Comparison of ENCODE assay signal across 16 cellular contexts in the genomic region with DNA sequence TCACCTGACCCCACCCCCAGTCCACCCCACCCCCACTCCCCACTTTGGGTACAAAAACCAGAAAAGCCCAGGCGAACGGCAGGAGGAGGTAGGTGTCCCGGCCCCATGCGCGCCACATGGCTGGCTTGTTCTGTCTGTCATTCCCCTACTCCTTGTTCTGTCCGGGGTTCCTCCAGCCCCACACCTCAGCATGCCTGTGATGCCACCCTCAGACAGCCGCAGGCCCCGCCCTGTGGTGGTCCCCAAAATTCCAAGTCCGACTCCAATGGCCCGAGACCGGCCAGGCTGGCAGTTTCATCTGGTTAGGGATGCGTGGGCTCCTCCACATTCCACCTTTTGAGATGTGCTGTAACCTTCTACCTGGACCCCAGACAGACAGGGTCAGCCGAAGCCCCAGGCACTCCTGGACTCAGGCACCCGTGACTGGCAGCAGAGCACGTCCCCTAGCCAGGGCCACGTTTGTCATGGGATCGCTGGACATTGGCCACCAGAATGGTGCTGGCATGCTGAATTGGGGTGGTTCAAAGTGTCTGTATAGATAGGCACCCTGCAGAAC.
DNase-seq lines count a peak whose midpoint lies in the region; ATAC-seq, FAIRE-seq and TF ChIP-seq lines count a peak whose summit lies in the region.
"Had no signal": no experiment of that assay in that cellular context is flagged by ENCODE, and none has a peak within 500 bp of the region (broad histone marks: within the 10 kb centered on the region; RNA-seq: fewer than 3 reads in every experiment).

No MANE protein-coding gene starts in this region.

- H3K9me3 Mint-ChIP-seq in activated T-cell treated with anti-CD3 and anti-CD28 coated beads, Interleukin-2, amount 50 U/mL, for 4 hours: no peaks in the 10 kb centered on the region
- H3K9me3 Mint-ChIP-seq in chondrocyte (ENCODE audit: low read depth) (no peaks in the 10 kb centered on the region), progenitor cell of endocrine pancreas (ENCODE audit: low read depth) (no peaks in the 10 kb centered on the region)

- H3K27me3 Mint-ChIP-seq in activated T-cell treated with anti-CD3 and anti-CD28 coated beads, Interleukin-2, amount 50 U/mL, for 4 hours (ENCODE audit: low read depth): peaks cover 4% of the 10 kb centered on the region
- peaks cover 54% of the 10 kb centered on the region for H3K27me3 Mint-ChIP-seq in chondrocyte (ENCODE audit: low read depth)
- peaks cover 31% of the 10 kb centered on the region for H3K27me3 Mint-ChIP-seq in progenitor cell of endocrine pancreas

- peak overlapping the region; percentile 24 for H3K4me3 Mint-ChIP-seq in activated T-cell treated with anti-CD3 and anti-CD28 coated beads, Interleukin-2, amount 50 U/mL, for 4 hours
- no peak overlapping the region for H3K4me3 Mint-ChIP-seq in chondrocyte (ENCODE audit: unreplicated experiment)
- H3K4me3 Mint-ChIP-seq in progenitor cell of endocrine pancreas (ENCODE audit: low read depth): no peak overlapping the region
- H3K4me3 Mint-ChIP-seq: neural progenitor cell had no signal

- H3K9me3 ChIP-seq in testis: no peaks in the 10 kb centered on the region

- H3K36me3 ChIP-seq in H7 (replicated peaks; ENCODE audit: control insufficient read depth, insufficient read depth, low read length) (no peaks in the 10 kb centered on the region), testis (ENCODE audit: low read depth, missing control alignments) (no peaks in the 10 kb centered on the region)
- H3K36me3 ChIP-seq: neural progenitor cell, right atrium auricular region had no signal

- peaks cover 8% of the 10 kb centered on the region for H3K27me3 ChIP-seq in H7 (ENCODE audit: control insufficient read depth, insufficient read depth, low read length)
- H3K27me3 ChIP-seq in testis: no peaks in the 10 kb centered on the region
- H3K27me3 ChIP-seq: right atrium auricular region had no signal

- TF ChIP-seq CTCF in chondrocyte (IDR thresholded peaks at IDR 0.05): no peak
- TF ChIP-seq CTCF in progenitor cell of endocrine pancreas (IDR thresholded peaks at IDR 0.05; ENCODE audit: unreplicated experiment): no peak
- no peak for TF ChIP-seq CTCF in testis (IDR thresholded peaks at IDR 0.05)

- no peak for FAIRE-seq in RCC 7860 (lab: Jason Lieb, UNC)
- FAIRE-seq: astrocyte had no signal

- intact Hi-C loops in testis (cut with DNase I; ENCODE audit: low total_unique reads): no loop called here

- H3K4me3 ChIP-seq in H7 (ENCODE audit: insufficient read depth, low read depth, low read length): no peak overlapping the region
- no peak overlapping the region for H3K4me3 ChIP-seq in testis
- H3K4me3 ChIP-seq: neural progenitor cell, right atrium auricular region had no signal

- H3K4me1 ChIP-seq in testis: peaks cover 16% of the 10 kb centered on the region

- 90 to 97% methylated on average over 7 to 17 of the region's 17 CpGs for WGBS in testis, 2 donors

- ATAC-seq in activated T-cell treated with anti-CD3 and anti-CD28 coated beads, Interleukin-2, amount 50 U/mL, for 4 hours: no peak

- H3K36me3 Mint-ChIP-seq in activated T-cell treated with anti-CD3 and anti-CD28 coated beads, Interleukin-2, amount 50 U/mL, for 4 hours (ENCODE audit: insufficient read depth): no peaks in the 10 kb centered on the region
- H3K36me3 Mint-ChIP-seq in chondrocyte (ENCODE audit: low read depth) (peaks cover 4% of the 10 kb centered on the region), progenitor cell of endocrine pancreas (ENCODE audit: insufficient read depth) (no peaks in the 10 kb centered on the region)
- H3K36me3 Mint-ChIP-seq: neural progenitor cell had no signal

- H3K4me1 Mint-ChIP-seq in activated T-cell treated with anti-CD3 and anti-CD28 coated beads, Interleukin-2, amount 50 U/mL, for 4 hours (ENCODE audit: low read depth): peaks cover 42% of the 10 kb centered on the region
- H3K4me1 Mint-ChIP-seq in chondrocyte (ENCODE audit: low read depth) (peaks cover 9% of the 10 kb centered on the region), progenitor cell of endocrine pancreas (ENCODE audit: low read depth) (peaks cover 21% of the 10 kb centered on the region)

- H3K27ac Mint-ChIP-seq in chondrocyte (ENCODE audit: unreplicated experiment): no peak overlapping the region
- H3K27ac Mint-ChIP-seq in progenitor cell of endocrine pancreas: peak overlapping the region; percentile 33
- H3K27ac Mint-ChIP-seq: neural progenitor cell had no signal

- H3K27ac ChIP-seq in testis: no peak overlapping the region
- H3K27ac ChIP-seq: neural progenitor cell had no signal

- DNase-seq in activated T-cell treated with anti-CD3 and anti-CD28 coated beads, Interleukin-2, amount 50 U/mL, for 4 hours: no peak
- no peak for DNase-seq in activated T-cell treated with anti-CD3 and anti-CD28 coated beads, Interleukin-2, amount 50 U/mL, for 48 hours
- peak; percentile 49 for DNase-seq in H7
- DNase-seq in chondrocyte (ENCODE audit: low spot score): peak; percentile 84
- DNase-seq in progenitor cell of endocrine pancreas (ENCODE audit: low spot score, unreplicated experiment): no peak
- no peak for DNase-seq in NCI-H2171 (lab: John Stamatoyannopoulos, UW)
- no peak for DNase-seq in testis
- DNase-seq in RCC 7860 (ENCODE audit: low spot score): no peak
- DNase-seq: hippocampal formation, kidney glomerular epithelial cell, MM.1S, NCI-H1694, NCI-H446 treated with DMSO at 0.1 percent for 48 hours had no signal

- TF ChIP-seq POLR2A in testis (IDR thresholded peaks at IDR 0.05): no peak

Comparison
In these comparisons a context has a peak if more than half of its experiments do, and no peak if none do; other contexts are left out.
1. DNase-seq: peak in H7 (single experiment) and chondrocyte (single experiment); none in activated T-cell treated with anti-CD3 and anti-CD28 coated beads, Interleukin-2, amount 50 U/mL, for 4 hours (single experiment), activated T-cell treated with anti-CD3 and anti-CD28 coated beads, Interleukin-2, amount 50 U/mL, for 48 hours (0 of 2), progenitor cell of endocrine pancreas (single experiment), NCI-H2171 (single experiment), testis (single experiment) and RCC 7860 (single experiment).